Comparison of ENCODE assay signal across 13 cellular contexts in the genomic region with DNA sequence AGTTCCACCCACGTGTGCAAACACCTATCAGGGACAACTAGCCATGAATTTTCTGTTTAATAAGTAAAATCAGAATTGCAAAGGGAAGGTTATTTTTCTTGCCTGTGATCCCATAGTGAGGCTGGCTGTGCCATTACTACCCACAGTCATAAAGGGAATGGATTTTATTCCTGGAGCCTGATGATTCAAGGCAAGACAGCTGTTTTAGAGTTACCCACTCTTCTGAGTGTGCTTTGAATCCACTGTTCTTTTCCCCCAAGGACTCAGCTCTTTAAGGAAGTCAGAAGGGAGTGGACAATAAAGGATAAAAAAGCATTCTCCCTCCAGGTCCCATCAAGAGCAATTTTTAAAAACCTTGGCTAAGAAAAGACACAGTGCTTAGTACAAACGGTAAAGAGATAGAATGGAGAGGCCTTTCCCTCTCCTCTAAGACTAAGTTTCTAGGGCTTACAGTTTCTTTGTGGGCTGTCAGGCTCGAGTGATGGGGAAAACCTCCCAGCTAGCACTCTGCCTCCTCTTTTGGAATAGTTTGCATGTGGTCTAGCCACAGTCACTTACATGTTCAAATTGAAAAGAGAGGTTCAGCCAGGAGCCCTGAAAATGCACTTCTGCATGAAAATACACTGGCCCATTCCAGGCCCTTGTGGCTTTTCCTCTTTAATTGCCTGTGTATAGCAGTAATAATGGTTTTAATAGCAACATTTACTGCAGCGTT. TPM values are rescaled to one million over a fixed set of nuclear protein-coding genes. Genes with fewer than 3 reads are reported as not detected.
DNase-seq lines count a peak whose midpoint lies in the region; ATAC-seq and TF ChIP-seq lines count a peak whose summit lies in the region.
"Had no signal": no experiment of that assay in that cellular context is flagged by ENCODE, and none has a peak within 500 bp of the region (broad histone marks: within the 10 kb centered on the region; RNA-seq: fewer than 3 reads in every experiment).

No MANE protein-coding gene starts in this region.

- peaks cover 6% of the 10 kb centered on the region for H3K4me1 Mint-ChIP-seq in activated T-helper 17 cell treated with anti-CD3 and anti-CD28 coated beads, Interleukin-2, amount 50 U/mL, for 72 hours

- DNase-seq in HuH-7 (ENCODE audit: low spot score): no peak
- no peak for DNase-seq in NCI-H187 (lab: John Stamatoyannopoulos, UW)
- DNase-seq in NCI-H1048 (lab: John Stamatoyannopoulos, UW): no peak
- DNase-seq in omental fat pad (ENCODE audit: low spot score): no peak
- DNase-seq: activated naive CD4-positive, alpha-beta T cell treated with anti-CD3 and anti-CD28 coated beads for 36 hours; gastrocnemius medialis; HFFc6; OCI-M1; small intestine had no signal

- no peaks in the 10 kb centered on the region for H3K36me3 Mint-ChIP-seq in activated T-helper 17 cell treated with anti-CD3 and anti-CD28 coated beads, Interleukin-2, amount 50 U/mL, for 72 hours (ENCODE audit: low read depth)

- no peaks in the 10 kb centered on the region for H3K9me3 Mint-ChIP-seq in activated T-helper 17 cell treated with anti-CD3 and anti-CD28 coated beads, Interleukin-2, amount 50 U/mL, for 72 hours
- H3K9me3 Mint-ChIP-seq: activated naive CD4-positive, alpha-beta T cell treated with anti-CD3 and anti-CD28 coated beads for 36 hours; HFFc6 had no signal

- no peak overlapping the region for H3K4me3 Mint-ChIP-seq in activated T-helper 17 cell treated with anti-CD3 and anti-CD28 coated beads, Interleukin-2, amount 50 U/mL, for 72 hours
- H3K4me3 Mint-ChIP-seq: activated naive CD4-positive, alpha-beta T cell treated with anti-CD3 and anti-CD28 coated beads for 36 hours; HFFc6 had no signal

- H3K27ac Mint-ChIP-seq in activated T-helper 17 cell treated with anti-CD3 and anti-CD28 coated beads, Interleukin-2, amount 50 U/mL, for 72 hours: peak overlapping the region; percentile 10
- H3K27ac Mint-ChIP-seq: activated naive CD4-positive, alpha-beta T cell treated with anti-CD3 and anti-CD28 coated beads for 36 hours; HFFc6 had no signal

- TF ChIP-seq CTCF in omental fat pad (IDR thresholded peaks at IDR 0.05): no peak

- H3K27me3 Mint-ChIP-seq in activated T-helper 17 cell treated with anti-CD3 and anti-CD28 coated beads, Interleukin-2, amount 50 U/mL, for 72 hours: no peaks in the 10 kb centered on the region

- ATAC-seq in GM18861 (IDR thresholded peaks at IDR 0.05; ENCODE audit: unreplicated experiment) (peak; percentile 35), GM21423 (IDR thresholded peaks at IDR 0.05; ENCODE audit: unreplicated experiment) (peak; percentile 32), HG02885 (IDR thresholded peaks at IDR 0.05; ENCODE audit: poor library complexity, unreplicated experiment) (peak; percentile 57), omental fat pad (ENCODE audit: low FRiP score) (no peak)
- ATAC-seq in activated T-helper 17 cell treated with anti-CD3 and anti-CD28 coated beads, Interleukin-2, amount 50 U/mL, for 72 hours (replicated peaks): peak; percentile 25
- ATAC-seq: gastrocnemius medialis had no signal

RNA-seq across cellular contexts. Expression of a gene that starts 5.1 kb away (rescaled TPM):
- total RNA-seq in activated T-helper 17 cell treated with anti-CD3 and anti-CD28 coated beads, Interleukin-2, amount 50 U/mL, for 72 hours: under 1 TPM in 1 of 2 donors, not detected in 1; 0.13 TPM
- total RNA-seq in omental fat pad: 1 to 10 TPM in 3 of 4 donors, under 1 TPM in 1; 0.96 to 4.7 (median 1.8) TPM
